ENCODE assay signal across 8 cellular contexts in the genomic region with DNA sequence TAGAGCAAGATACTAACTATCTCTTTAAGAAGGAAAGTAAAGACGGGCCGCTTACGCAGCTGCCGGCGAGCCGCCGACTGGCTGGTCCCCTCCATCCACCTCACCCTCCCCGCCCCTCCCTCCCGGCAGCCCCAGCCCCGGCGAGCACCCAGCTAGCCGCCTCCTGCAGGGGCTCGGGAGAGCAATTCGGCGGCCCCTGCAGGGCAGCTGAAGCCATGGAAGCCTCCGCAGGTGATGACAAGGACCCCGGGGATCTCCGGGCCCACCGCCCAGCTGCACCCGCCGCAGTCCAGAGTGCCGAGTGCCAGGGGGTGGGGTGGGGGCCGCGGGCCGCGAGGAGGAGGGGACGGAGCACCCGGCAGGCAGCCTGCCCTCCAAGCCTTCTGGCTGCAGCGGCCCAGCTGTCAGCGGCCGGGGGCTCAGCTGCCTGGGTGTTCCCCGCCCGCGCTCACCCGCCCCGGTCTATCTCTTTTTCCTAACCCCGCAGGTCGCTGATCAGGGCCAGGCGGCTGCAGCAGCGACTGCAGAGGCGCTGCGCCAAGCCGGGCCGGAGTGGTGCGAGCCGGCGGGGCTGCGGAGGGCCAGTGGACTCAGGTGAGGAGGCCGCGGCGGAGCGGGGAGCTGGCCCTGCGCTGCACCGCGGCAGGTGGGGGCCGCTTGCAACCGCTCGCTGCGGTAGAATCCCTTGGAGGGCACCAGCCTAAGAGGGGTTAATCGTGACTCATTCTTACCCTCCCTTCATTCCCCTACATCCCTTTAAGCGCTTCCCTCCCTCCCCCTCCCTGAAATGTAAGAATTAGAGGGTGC. TPM values are rescaled to one million over a fixed set of nuclear protein-coding genes. Genes with fewer than 3 reads are reported as not detected.
A peak's percentile ranks its signal among the peaks of the same experiment; 100 is the strongest.
DNase-seq lines count a peak whose midpoint lies in the region; ATAC-seq lines count a peak whose summit lies in the region.

A gene with protein sequence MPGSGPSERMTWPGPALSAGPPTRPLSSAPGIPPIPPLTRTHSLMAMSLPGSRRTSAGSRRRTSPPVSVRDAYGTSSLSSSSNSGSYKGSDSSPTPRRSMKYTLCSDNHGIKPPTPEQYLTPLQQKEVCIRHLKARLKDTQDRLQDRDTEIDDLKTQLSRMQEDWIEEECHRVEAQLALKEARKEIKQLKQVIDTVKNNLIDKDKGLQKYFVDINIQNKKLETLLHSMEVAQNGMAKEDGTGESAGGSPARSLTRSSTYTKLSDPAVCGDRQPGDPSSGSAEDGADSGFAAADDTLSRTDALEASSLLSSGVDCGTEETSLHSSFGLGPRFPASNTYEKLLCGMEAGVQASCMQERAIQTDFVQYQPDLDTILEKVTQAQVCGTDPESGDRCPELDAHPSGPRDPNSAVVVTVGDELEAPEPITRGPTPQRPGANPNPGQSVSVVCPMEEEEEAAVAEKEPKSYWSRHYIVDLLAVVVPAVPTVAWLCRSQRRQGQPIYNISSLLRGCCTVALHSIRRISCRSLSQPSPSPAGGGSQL (plus strand): TSS at position 128 of the 807 bp plus-strand sequence. CDS start 29,946 bp downstream, outside the sequence.

- H3K27ac ChIP-seq in mucosa of rectum (ENCODE audit: low read depth in 2 of 2, low read length in 2 of 2) = no peak within 1 kb of the TSS

- peaks cover 2% of the 10 kb centered on the region for H3K36me3 Mint-ChIP-seq in activated T-cell treated with anti-CD3 and anti-CD28 coated beads, Interleukin-2, amount 50 U/mL, for 4 hours (ENCODE audit: insufficient read depth)

- no peaks in the 10 kb centered on the region for H3K9me3 Mint-ChIP-seq in activated T-cell treated with anti-CD3 and anti-CD28 coated beads, Interleukin-2, amount 50 U/mL, for 4 hours

- peak within 1 kb of the TSS; percentile 76 for H3K9ac ChIP-seq in NT2/D1 (ENCODE audit: insufficient read length, low read depth)
- peak within 1 kb of the TSS; percentile 10 to 60 for H3K9ac ChIP-seq in mucosa of rectum (ENCODE audit: low read depth in 1 of 2, low read length in 2 of 2)

- H3K9me3 ChIP-seq in NT2/D1 (ENCODE audit: insufficient read depth, low read length) (0 out of 2 replicates have a peak, but pooled peaks cover 5% of the 10 kb centered on the region), mucosa of rectum (ENCODE audit: control insufficient read depth in 2 of 2, low read length in 2 of 2) (no peaks in the 10 kb centered on the region)

- ATAC-seq in HG02840 (IDR thresholded peaks at IDR 0.05; ENCODE audit: low FRiP score, unreplicated experiment) (peak; percentile 60), esophagus mucosa (peak; percentile 64), GM21447 (IDR thresholded peaks at IDR 0.05; ENCODE audit: unreplicated experiment) (no peak)
- peak; percentile 95 for ATAC-seq in activated T-cell treated with anti-CD3 and anti-CD28 coated beads, Interleukin-2, amount 50 U/mL, for 4 hours

- H3K27me3 ChIP-seq in NT2/D1 (ENCODE audit: insufficient read depth, insufficient read length) = no peaks in the 10 kb centered on the region
- no peaks in the 10 kb centered on the region for H3K27me3 ChIP-seq in mucosa of rectum (ENCODE audit: control insufficient read depth in 2 of 2, insufficient read depth in 2 of 2, low read length in 2 of 2)

- peaks cover 57% of the 10 kb centered on the region for H3K4me1 Mint-ChIP-seq in activated T-cell treated with anti-CD3 and anti-CD28 coated beads, Interleukin-2, amount 50 U/mL, for 4 hours (ENCODE audit: low read depth)

- H3K4me3 Mint-ChIP-seq in activated T-cell treated with anti-CD3 and anti-CD28 coated beads, Interleukin-2, amount 50 U/mL, for 4 hours = peak within 1 kb of the TSS; percentile 87

- H3K36me3 ChIP-seq in NT2/D1 (ENCODE audit: insufficient read depth, insufficient read length, low read length) = peaks cover 6% of the 10 kb centered on the region
- H3K36me3 ChIP-seq in mucosa of rectum (ENCODE audit: control insufficient read depth in 2 of 2, insufficient read depth in 2 of 2, low read length in 2 of 2) = no peaks in the 10 kb centered on the region

- H3K27me3 Mint-ChIP-seq in activated T-cell treated with anti-CD3 and anti-CD28 coated beads, Interleukin-2, amount 50 U/mL, for 4 hours (ENCODE audit: low read depth) = peaks cover 2% of the 10 kb centered on the region

- peak within 1 kb of the TSS; percentile 62 for H3K4me3 ChIP-seq in NT2/D1 (ENCODE audit: insufficient read length, low read depth)
- H3K4me3 ChIP-seq in mucosa of rectum (ENCODE audit: low read length in 2 of 2) = peak within 1 kb of the TSS; percentile 59 to 74

- H3K4me1 ChIP-seq in NT2/D1 (ENCODE audit: insufficient read depth, insufficient read length) = peaks cover 3% of the 10 kb centered on the region
- H3K4me1 ChIP-seq in mucosa of rectum (ENCODE audit: control insufficient read depth in 2 of 2, insufficient read depth in 2 of 2, low read length in 2 of 2) = peaks cover 4 to 7% of the 10 kb centered on the region in 2 donors

- peak; percentile 75 for DNase-seq in Daoy (ENCODE audit: low read depth)
- peak; percentile 47 for DNase-seq in NT2/D1 (ENCODE audit: low read depth, low spot score)
- DNase-seq in activated T-cell treated with anti-CD3 and anti-CD28 coated beads, Interleukin-2, amount 50 U/mL, for 4 hours = peak; percentile 56
- peak; percentile 43 to 53 for DNase-seq in stimulated activated CD8-positive, alpha-beta memory T cell treated with anti-CD3 and anti-CD28 coated beads, Interleukin-4, amount 100 ng/mL, for 1 hour (ENCODE audit: low read depth in 2 of 2, low spot score in 1 of 2)

RNA-seq across cellular contexts. Expression of the gene that starts here (rescaled TPM):
- total RNA-seq in Daoy (2014; rRNA removed; shearing (Covaris generic)) = 1.6 and 3.0 TPM in 2 replicates
- 1 to 10 TPM; 1.4 to 2.6 (median 1.9) TPM for total RNA-seq in activated T-cell treated with anti-CD3 and anti-CD28 coated beads, Interleukin-2, amount 50 U/mL, for 4 hours
- 0.64 TPM for total RNA-seq in esophagus mucosa

Comparison
In these comparisons a context has a peak if more than half of its experiments do, and no peak if none do; other contexts are left out.
1. Peak in ATAC-seq in esophagus mucosa; RNA of the gene not detected or under 1 TPM.